ENCODE assay signal across 8 cellular contexts in genomic region chr20:38997622-38998021, GRCh38. TPM values are rescaled to one million over a fixed set of nuclear protein-coding genes. Genes with fewer than 3 reads are reported as not detected.
DNase-seq lines count a peak whose midpoint lies in the region; ATAC-seq lines count a peak whose summit lies in the region.

No MANE protein-coding gene starts in this region.

- H3K27me3 ChIP-seq in H7 (ENCODE audit: control insufficient read depth, insufficient read depth, low read length): no peaks in the 10 kb centered on the region

- ATAC-seq in GM19395 (IDR thresholded peaks at IDR 0.05; ENCODE audit: unreplicated experiment): peak; percentile 93
- ATAC-seq in HG03159 (IDR thresholded peaks at IDR 0.05; ENCODE audit: unreplicated experiment): peak; percentile 67
- ATAC-seq in Right ventricle myocardium inferior: no peak
- ATAC-seq in GM18519 (IDR thresholded peaks at IDR 0.05; ENCODE audit: low FRiP score, unreplicated experiment): no peak
- ATAC-seq in left lobe of liver: no peak

- H3K36me3 ChIP-seq in H7 (replicated peaks; ENCODE audit: control insufficient read depth, insufficient read depth, low read length): peaks cover 17% of the 10 kb centered on the region

- intact Hi-C loops in Right ventricle myocardium inferior (cut with DNase I): no loop called here

- DNase-seq in activated CD8-positive, alpha-beta memory T cell treated with anti-CD3 and anti-CD28 coated beads for 24 hours: peak; percentile 87
- peak; percentile 48 to 57 for DNase-seq in stimulated activated CD4-positive, alpha-beta T cell treated with anti-CD3 and anti-CD28 coated beads, Interleukin-4, amount 100 ng/mL, for 4 hours
- DNase-seq in Right ventricle myocardium inferior (ENCODE audit: missing footprints) (no peak), left lobe of liver (ENCODE audit: low spot score) (no peak), H7 (no peak)

- no peak overlapping the region for H3K4me3 ChIP-seq in H7 (ENCODE audit: insufficient read depth, low read depth, low read length)

RNA-seq across cellular contexts. Expression of gene DHX35, which starts 35.5 kb away (rescaled TPM):
- 11.0 TPM for total RNA-seq in Right ventricle myocardium inferior
- total RNA-seq in left lobe of liver: 6.2 TPM
- 26.1 and 28.2 TPM in 2 replicates for total RNA-seq in H7 (2014; rRNA removed; shearing (Covaris generic))

Comparison
In these comparisons a context has a peak if more than half of its experiments do, and no peak if none do; other contexts are left out.
1. ATAC-seq: peak in GM19395 (single experiment) and HG03159 (single experiment); none in Right ventricle myocardium inferior (single experiment), GM18519 (single experiment) and left lobe of liver (single experiment).
2. DNase-seq: peak in activated CD8-positive, alpha-beta memory T cell treated with anti-CD3 and anti-CD28 coated beads for 24 hours (single experiment) and stimulated activated CD4-positive, alpha-beta T cell treated with anti-CD3 and anti-CD28 coated beads, Interleukin-4, amount 100 ng/mL, for 4 hours (2 of 2); none in Right ventricle myocardium inferior (single experiment), left lobe of liver (single experiment) and H7 (single experiment).